In genomic region chr7:11775401-11775800, GRCh38 we compare ENCODE assay signal across 3 cellular contexts.
TF ChIP-seq lines count a peak whose summit lies in the region.

No MANE protein-coding gene starts in this region.

TF ChIP-seq in A549, 52 proteins besides CTCF, POLR2A, EP300 and RAD21:
- no peak for TF ChIP-seq EHF (CRISPR knock-in tag; IDR thresholded peaks at IDR 0.05)
- TF ChIP-seq CEBPB (IDR thresholded peaks at IDR 0.05), result peak; percentile 20 to 64; a peak in 3 of 4 replicates
- no peak for TF ChIP-seq HEYL (CRISPR knock-in tag; IDR thresholded peaks at IDR 0.05)
- TF ChIP-seq MAFK (IDR thresholded peaks at IDR 0.05; ENCODE audit: partially characterized antibody), result peak; percentile 83
- TF ChIP-seq FOXS1 (CRISPR knock-in tag; IDR thresholded peaks at IDR 0.05), result no peak
TF ChIP-seq in A549: peak in this region for 2.

TF ChIP-seq in IMR-90, 13 proteins besides CTCF, POLR2A, EP300 and RAD21:
- TF ChIP-seq NFE2L2 (IDR thresholded peaks at IDR 0.05; ENCODE audit: low read depth, low read length), result no peak
- peak; percentile 28; the same call in 1 of the 2 replicates for TF ChIP-seq CEBPB (IDR thresholded peaks at IDR 0.05; ENCODE audit: low read depth, low read length)
- TF ChIP-seq MAFK (IDR thresholded peaks at IDR 0.05; ENCODE audit: low read depth, low read length), result peak; percentile 18; the same call in 1 of the 2 replicates
TF ChIP-seq in IMR-90: peak in this region for 2.

TF ChIP-seq in K562, 482 proteins besides CTCF, POLR2A, EP300 and RAD21:
- peak; percentile 45; the same call in 1 of the 2 replicates for TF ChIP-seq ZNF316 (IDR thresholded peaks at IDR 0.05)
- TF ChIP-seq ZNF592 (IDR thresholded peaks at IDR 0.05), result no peak
